ENCODE assay signal across 8 cellular contexts in the genomic region with DNA sequence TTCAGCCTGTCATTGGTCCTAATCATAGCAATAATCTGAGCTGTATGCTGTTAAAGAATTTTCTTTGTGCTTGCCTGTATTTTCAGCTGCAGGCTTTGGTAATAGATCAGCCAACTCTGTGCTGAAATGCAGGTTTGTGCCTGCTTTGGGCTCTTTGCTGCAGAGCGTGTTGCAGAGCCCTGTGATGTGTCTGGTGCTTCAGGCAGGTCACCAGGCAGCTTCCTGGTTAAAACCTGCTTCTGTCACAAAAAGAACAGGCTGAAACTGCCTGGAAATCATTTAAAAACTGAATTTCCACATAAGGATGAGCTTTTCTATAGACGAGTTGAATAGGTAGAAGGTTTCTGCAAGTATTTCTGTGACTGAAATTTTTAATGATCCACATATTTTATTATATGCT. TPM values are rescaled to one million over a fixed set of nuclear protein-coding genes. Genes with fewer than 3 reads are reported as not detected.
DNase-seq lines count a peak whose midpoint lies in the region; ATAC-seq and TF ChIP-seq lines count a peak whose summit lies in the region.

No MANE protein-coding gene starts in this region.

- H3K4me3 ChIP-seq in esophagus muscularis mucosa (peak overlapping the region in 1 of 4 donors; percentile 96), skin epidermis (no peak overlapping the region), gastroesophageal sphincter (no peak overlapping the region)

- 37% methylated on average over 2 of the region's 2 CpGs for WGBS in esophagus muscularis mucosa
- WGBS in gastroesophageal sphincter (ENCODE audit: low coverage in 1 of 2), 2 donors = 25 to 29% methylated on average over 1 of the region's 2 CpGs

- H3K27ac ChIP-seq in esophagus muscularis mucosa (replicated peaks in 1 of 4) (peak overlapping the region in 3 of 4 donors; percentile 22 to 98 (median 97)), skin epidermis (peak overlapping the region in 13 of 21 experiments; percentile 3 to 99 (median 49)), gastroesophageal sphincter (peak overlapping the region in 2 of 4 donors; percentile 94 to 97)

- TF ChIP-seq EP300 in esophagus muscularis mucosa (IDR thresholded peaks at IDR 0.05) (no peak), gastroesophageal sphincter (IDR thresholded peaks at IDR 0.05) (no peak)

- TF ChIP-seq CTCF in activated CD8-positive, alpha-beta T cell treated with anti-CD3 and anti-CD28 coated beads for 36 hours (IDR thresholded peaks at IDR 0.05) = no peak
- TF ChIP-seq CTCF in esophagus muscularis mucosa (IDR thresholded peaks at IDR 0.05) = no peak
- no peak for TF ChIP-seq CTCF in gastroesophageal sphincter (IDR thresholded peaks at IDR 0.05)

- H3K9me3 ChIP-seq in esophagus muscularis mucosa (no peaks in the 10 kb centered on the region), gastroesophageal sphincter (no peaks in the 10 kb centered on the region)

- CTCF ChIA-PET in activated CD8-positive, alpha-beta T cell treated with anti-CD3 and anti-CD28 coated beads for 36 hours (lab: Charles Lee) = interaction anchor here (0.6 to 10.1 kb wide), 10 partner anchors 9 to 133 kb away, joined by 3 to 169 read pairs (median 4); no protein-coding TSS in a partner anchor

- no peak for TF ChIP-seq POLR2A in esophagus muscularis mucosa (IDR thresholded peaks at IDR 0.05; ENCODE audit: low read depth)
- TF ChIP-seq POLR2A in gastroesophageal sphincter (IDR thresholded peaks at IDR 0.05) = no peak

- peak; percentile 13 for DNase-seq in activated CD4-positive, alpha-beta T cell treated with anti-CD3 and anti-CD28 coated beads, Interleukin-2, amount 50 U/mL, for 1 hour
- no peak for DNase-seq in activated CD4-positive, alpha-beta T cell treated with anti-CD3 and anti-CD28 coated beads for 48 hours
- peak; percentile 38 for DNase-seq in activated CD8-positive, alpha-beta T cell treated with anti-CD3 and anti-CD28 coated beads for 36 hours
- no peak for DNase-seq in esophagus muscularis mucosa (ENCODE audit: extremely low spot score)
- DNase-seq in NCI-H748 treated with DMSO at 0.1 percent for 48 hours (lab: John Stamatoyannopoulos, UW) = no peak

- H3K36me3 Mint-ChIP-seq in activated CD8-positive, alpha-beta T cell treated with anti-CD3 and anti-CD28 coated beads for 36 hours (ENCODE audit: low read depth) = peaks cover 7% of the 10 kb centered on the region

- no peaks in the 10 kb centered on the region for H3K27me3 ChIP-seq in esophagus muscularis mucosa
- H3K27me3 ChIP-seq in gastroesophageal sphincter = no peaks in the 10 kb centered on the region

- H3K36me3 ChIP-seq in esophagus muscularis mucosa = no peaks in the 10 kb centered on the region
- no peaks in the 10 kb centered on the region for H3K36me3 ChIP-seq in gastroesophageal sphincter

- no peaks in the 10 kb centered on the region for H3K27me3 Mint-ChIP-seq in activated CD8-positive, alpha-beta T cell treated with anti-CD3 and anti-CD28 coated beads for 36 hours

- POLR2A ChIA-PET in activated CD8-positive, alpha-beta T cell treated with anti-CD3 and anti-CD28 coated beads for 36 hours (lab: Charles Lee) = interaction anchor here (0.6 to 2.3 kb wide), 8 partner anchors 8 to 130 kb away, joined by 3 to 8 read pairs (median 3); no protein-coding TSS in a partner anchor

- no peaks in the 10 kb centered on the region for H3K9me3 Mint-ChIP-seq in activated CD8-positive, alpha-beta T cell treated with anti-CD3 and anti-CD28 coated beads for 36 hours

- H3K4me1 ChIP-seq in esophagus muscularis mucosa = peaks cover 40 to 61% (median 58%) of the 10 kb centered on the region in 4 donors
- peaks cover 0 to 62% (median 6%) of the 10 kb centered on the region in 3 donors for H3K4me1 ChIP-seq in gastroesophageal sphincter

- intact Hi-C loops in activated CD8-positive, alpha-beta T cell treated with anti-CD3 and anti-CD28 coated beads for 36 hours (cut with micrococcal nuclease) = loop anchor here (5.0 to 10.0 kb wide), 3 partner anchors 39 to 227 kb away; no protein-coding TSS in a partner anchor
- intact Hi-C loops in esophagus muscularis mucosa (cut with DNase I) = loop anchor here (10.0 kb wide), 1 partner anchor 207 kb away; no protein-coding TSS in a partner anchor

- H3K4me3 Mint-ChIP-seq in activated CD8-positive, alpha-beta T cell treated with anti-CD3 and anti-CD28 coated beads for 36 hours = peak overlapping the region; percentile 95

- no peak for ATAC-seq in activated CD8-positive, alpha-beta T cell treated with anti-CD3 and anti-CD28 coated beads for 36 hours
- no peak for ATAC-seq in gastroesophageal sphincter
- ATAC-seq in HG03159 (IDR thresholded peaks at IDR 0.05; ENCODE audit: unreplicated experiment) = no peak

- H3K4me1 Mint-ChIP-seq in activated CD8-positive, alpha-beta T cell treated with anti-CD3 and anti-CD28 coated beads for 36 hours (ENCODE audit: low read depth) = peaks cover 49% of the 10 kb centered on the region

- H3K27ac Mint-ChIP-seq in activated CD8-positive, alpha-beta T cell treated with anti-CD3 and anti-CD28 coated beads for 36 hours = peak overlapping the region; percentile 73

RNA-seq across cellular contexts. Expression of a gene that starts 3.1 kb away (rescaled TPM):
- 10 to 100 TPM; 21.2 to 23.7 TPM for total RNA-seq in activated CD8-positive, alpha-beta T cell treated with anti-CD3 and anti-CD28 coated beads for 36 hours
- total RNA-seq in esophagus muscularis mucosa = 10 to 100 TPM; 18.7 to 23.0 (median 20.6) TPM
- 10 to 100 TPM; 19.8 to 25.9 (median 23.8) TPM for total RNA-seq in gastroesophageal sphincter

Comparison
In these comparisons a context has a peak if more than half of its experiments do, and no peak if none do; other contexts are left out.
1. DNase-seq: peak in activated CD4-positive, alpha-beta T cell treated with anti-CD3 and anti-CD28 coated beads, Interleukin-2, amount 50 U/mL, for 1 hour (single experiment) and activated CD8-positive, alpha-beta T cell treated with anti-CD3 and anti-CD28 coated beads for 36 hours (single experiment); none in activated CD4-positive, alpha-beta T cell treated with anti-CD3 and anti-CD28 coated beads for 48 hours (single experiment), esophagus muscularis mucosa (single experiment) and NCI-H748 treated with DMSO at 0.1 percent for 48 hours (single experiment).